20 cellular contexts compared by ENCODE assay signal in the genomic region with DNA sequence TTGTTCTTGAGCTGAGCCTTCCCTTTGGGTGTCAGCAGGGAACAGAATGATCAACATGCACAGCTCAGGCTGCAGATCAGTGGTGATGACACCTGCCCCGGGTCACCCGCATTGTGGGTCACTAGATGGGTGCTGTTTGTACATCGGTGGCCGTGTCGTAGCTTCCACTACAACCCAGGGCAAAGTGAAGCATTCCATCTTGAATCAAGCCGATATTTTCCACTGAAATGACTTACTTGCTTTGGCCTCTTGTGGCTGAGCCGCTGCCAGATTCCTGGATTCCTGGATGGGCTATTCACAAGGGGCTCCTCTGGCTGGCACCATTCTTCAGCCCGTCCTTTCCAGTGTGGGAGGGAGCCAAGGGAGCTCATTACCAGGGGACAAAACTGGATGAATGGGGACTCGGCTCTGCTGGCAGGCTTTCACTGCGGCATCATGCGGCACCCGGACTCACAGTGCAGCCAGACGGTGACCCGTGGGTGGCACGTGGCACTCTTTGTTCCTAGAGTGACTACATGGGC.
DNase-seq lines count a peak whose midpoint lies in the region; FAIRE-seq lines count a peak whose summit lies in the region.
"Had no signal": no experiment of that assay in that cellular context is flagged by ENCODE, and none has a peak within 500 bp of the region (broad histone marks: within the 10 kb centered on the region; RNA-seq: fewer than 3 reads in every experiment).

No MANE protein-coding gene starts in this region.

- H3K36me3 ChIP-seq in small intestine (ENCODE audit: control insufficient read depth in 2 of 2, insufficient read depth in 2 of 2, low read length in 2 of 2): no peaks in the 10 kb centered on the region
- H3K36me3 ChIP-seq: brain microvascular endothelial cell had no signal

- WGBS in small intestine, 3 donors: 86 to 95% (median 94%) methylated on average over 15 of the region's 15 CpGs

- H3K4me3 ChIP-seq in small intestine (ENCODE audit: low read depth in 1 of 2, low read length in 2 of 2): no peak overlapping the region
- H3K4me3 ChIP-seq: tibial nerve had no signal

- H3K27me3 ChIP-seq in small intestine (ENCODE audit: control insufficient read depth in 2 of 2, insufficient read depth in 2 of 2, low read length in 2 of 2): no peaks in the 10 kb centered on the region
- H3K27me3 ChIP-seq: brain microvascular endothelial cell, tibial nerve had no signal

- H3K9me3 ChIP-seq in small intestine (ENCODE audit: control insufficient read depth, low read depth): no peaks in the 10 kb centered on the region
- H3K9me3 ChIP-seq: tibial nerve had no signal

- H3K4me1 ChIP-seq in small intestine (ENCODE audit: control insufficient read depth in 2 of 2, insufficient read depth in 1 of 2, low read depth in 1 of 2, low read length in 1 of 2): no peaks in the 10 kb centered on the region

- H3K27ac ChIP-seq in small intestine (ENCODE audit: low read depth in 1 of 2, low read length in 1 of 2): no peak overlapping the region
- H3K27ac ChIP-seq: 22Rv1, brain microvascular endothelial cell, C4-2B, KMS-11 had no signal

- peak; percentile 23 for DNase-seq in DMS 273 (lab: John Stamatoyannopoulos, UW; ENCODE audit: unreplicated experiment)
- DNase-seq in DMS 273 treated with DMSO at 0.1 percent for 48 hours (lab: John Stamatoyannopoulos, UW): no peak
- DNase-seq in cerebellum (ENCODE audit: low spot score): peak; percentile 58
- DNase-seq in inferior parietal cortex (ENCODE audit: extremely low spot score): peak; percentile 67
- peak; percentile 87 for DNase-seq in superior temporal gyrus (ENCODE audit: extremely low spot score)
- DNase-seq in small intestine: no peak
- no peak for DNase-seq in islet precursor cell
- no peak for DNase-seq in NCI-H82 treated with DMSO at 0.1 percent for 48 hours (lab: John Stamatoyannopoulos, UW; ENCODE audit: unreplicated experiment)
- DNase-seq: activated effector memory CD4-positive, alpha-beta T cell treated with anti-CD3 and anti-CD28 coated beads, Interleukin-2, amount 50 U/mL, for 16 hours; brain microvascular endothelial cell; effector CD4-positive, alpha-beta T cell; naive thymus-derived CD4-positive, alpha-beta T cell; NCI-H146; NCI-H524 treated with DMSO at 0.1 percent for 48 hours; stimulated activated CD4-positive, alpha-beta T cell treated with anti-CD3 and anti-CD28 coated beads, Interleukin-2, amount 100 ng/mL, for 48 hours; SW 1271 had no signal

- no peak for FAIRE-seq in small intestine (lab: Jason Lieb, UNC)

Comparison
In these comparisons a context has a peak if more than half of its experiments do, and no peak if none do; other contexts are left out.
1. DNase-seq: peak in DMS 273 (single experiment), cerebellum (single experiment), inferior parietal cortex (single experiment) and superior temporal gyrus (single experiment); none in DMS 273 treated with DMSO at 0.1 percent for 48 hours (single experiment), small intestine (single experiment), islet precursor cell (single experiment) and NCI-H82 treated with DMSO at 0.1 percent for 48 hours (single experiment).